8 cellular contexts compared by ENCODE assay signal in genomic region chr6:31736026-31736767, GRCh38. TPM values are rescaled to one million over a fixed set of nuclear protein-coding genes. Genes with fewer than 3 reads are reported as not detected.
DNase-seq lines count a peak whose midpoint lies in the region; ATAC-seq, FAIRE-seq and TF ChIP-seq lines count a peak whose summit lies in the region.

TSS of gene CLIC1 (minus strand) at chr6:31736530. CDS start at chr6:31736300, 230 bp downstream.

- H3K27ac Mint-ChIP-seq in activated CD8-positive, alpha-beta T cell treated with anti-CD3 and anti-CD28 coated beads, Interleukin-2, amount 10 ng/mL, durations not matched to agents 7 days and 5 days, result peak within 1 kb of the TSS; percentile 96

- peak; percentile 89 for DNase-seq in D721Med (ENCODE audit: insufficient read length, low spot score)
- DNase-seq in NOMO-1 (lab: John Stamatoyannopoulos, UW; ENCODE audit: unreplicated experiment in 2 of 2), result peak; percentile 82 to 87
- DNase-seq in activated CD8-positive, alpha-beta T cell treated with anti-CD3 and anti-CD28 coated beads, Interleukin-2, amount 10 ng/mL, durations not matched to agents 7 days and 5 days, result peak; percentile 89
- DNase-seq in lung microvascular endothelial cell (ENCODE audit: low read depth in 2 of 2), result peak; percentile 78 to 82
- peak; percentile 66 for DNase-seq in stimulated activated CD8-positive, alpha-beta memory T cell treated with anti-CD3 and anti-CD28 coated beads, Interleukin-12 subunit alpha, Interleukin-12 subunit beta, amount 100 ng/mL, for 4 hours (ENCODE audit: low read depth)
- DNase-seq in Ammon's horn (ENCODE audit: low spot score), result no peak

- H3K9me3 ChIP-seq in ectodermal cell (ENCODE audit: control insufficient read depth, low read length), result no peaks in the 10 kb centered on the region

- POLR2A ChIA-PET in activated CD8-positive, alpha-beta T cell treated with anti-CD3 and anti-CD28 coated beads, Interleukin-2, amount 10 ng/mL, durations not matched to agents 7 days and 5 days (lab: Charles Lee), result interaction anchor here (0.5 to 5.6 kb wide), 26 partner anchors 11 to 1402 kb away, joined by 3 to 37 read pairs (median 4); partner anchors contain the start of genes ABHD16A, C6orf47, HSPA1A and HSPA1B

- H3K4me1 ChIP-seq in ectodermal cell (ENCODE audit: control insufficient read depth, insufficient read depth, low read length), result peaks cover 34% of the 10 kb centered on the region

- H3K4me3 Mint-ChIP-seq in activated CD8-positive, alpha-beta T cell treated with anti-CD3 and anti-CD28 coated beads, Interleukin-2, amount 10 ng/mL, durations not matched to agents 7 days and 5 days, result peak within 1 kb of the TSS; percentile 92

- no peaks in the 10 kb centered on the region for H3K27me3 Mint-ChIP-seq in activated CD8-positive, alpha-beta T cell treated with anti-CD3 and anti-CD28 coated beads, Interleukin-2, amount 10 ng/mL, durations not matched to agents 7 days and 5 days (ENCODE audit: low read depth)

- no peak for FAIRE-seq in D721Med (lab: Jason Lieb, UNC)

- H3K4me3 ChIP-seq in ectodermal cell (ENCODE audit: insufficient read depth, low read depth, low read length), result peak within 1 kb of the TSS; percentile 68

- 0 to 1% methylated on average over 24 of the region's 24 CpGs for WGBS in ectodermal cell, 2 experiments

- no peaks in the 10 kb centered on the region for H3K9me3 Mint-ChIP-seq in activated CD8-positive, alpha-beta T cell treated with anti-CD3 and anti-CD28 coated beads, Interleukin-2, amount 10 ng/mL, durations not matched to agents 7 days and 5 days (ENCODE audit: insufficient read depth)

- no peak for TF ChIP-seq CTCF in D721Med (IDR thresholded peaks at IDR 0.05; ENCODE audit: insufficient read depth, missing control alignments)

- ATAC-seq in HG03139 (IDR thresholded peaks at IDR 0.05; ENCODE audit: unreplicated experiment), result peak; percentile 26
- peak; percentile 43 for ATAC-seq in activated CD8-positive, alpha-beta T cell treated with anti-CD3 and anti-CD28 coated beads, Interleukin-2, amount 10 ng/mL, durations not matched to agents 7 days and 5 days

- peaks cover 49% of the 10 kb centered on the region for H3K36me3 Mint-ChIP-seq in activated CD8-positive, alpha-beta T cell treated with anti-CD3 and anti-CD28 coated beads, Interleukin-2, amount 10 ng/mL, durations not matched to agents 7 days and 5 days (ENCODE audit: low read depth)

- H3K27ac ChIP-seq in ectodermal cell (ENCODE audit: insufficient read depth, low read depth, low read length, poor library complexity, severe bottlenecking), result peak within 1 kb of the TSS; percentile 91

- H3K27me3 ChIP-seq in ectodermal cell (ENCODE audit: control insufficient read depth, insufficient read depth, low read length, poor library complexity, severe bottlenecking), result no peaks in the 10 kb centered on the region

- CTCF ChIA-PET in activated CD8-positive, alpha-beta T cell treated with anti-CD3 and anti-CD28 coated beads, Interleukin-2, amount 10 ng/mL, durations not matched to agents 7 days and 5 days (lab: Charles Lee), result interaction anchor here (1.1 to 9.7 kb wide), 6 partner anchors 9 to 95 kb away, joined by 4 to 118 read pairs (median 12); partner anchors contain the start of genes HSPA1B and LSM2

- peaks cover 71% of the 10 kb centered on the region for H3K4me1 Mint-ChIP-seq in activated CD8-positive, alpha-beta T cell treated with anti-CD3 and anti-CD28 coated beads, Interleukin-2, amount 10 ng/mL, durations not matched to agents 7 days and 5 days (ENCODE audit: low read depth)

- H3K36me3 ChIP-seq in ectodermal cell (ENCODE audit: control insufficient read depth, insufficient read depth, low read length), result peaks cover 25% of the 10 kb centered on the region

RNA-seq across cellular contexts. Expression of gene CLIC1, which starts in this region (rescaled TPM):
- total RNA-seq in activated CD8-positive, alpha-beta T cell treated with anti-CD3 and anti-CD28 coated beads, Interleukin-2, amount 10 ng/mL, durations not matched to agents 7 days and 5 days, result 100 to 1,000 TPM; 617 to 651 TPM
- 259 TPM for polyA plus RNA-seq in ectodermal cell (2013, experiment 1 of 4)
- polyA plus RNA-seq in ectodermal cell (2013, experiment 2 of 4), result 256 TPM
- polyA plus RNA-seq in ectodermal cell (2013, experiment 3 of 4), result 192 TPM
- 213 TPM for polyA plus RNA-seq in ectodermal cell (2013, experiment 4 of 4)
- total RNA-seq in lung microvascular endothelial cell, result 469 and 552 TPM in 2 replicates
